Comparison of ENCODE assay signal across 7 cellular contexts in genomic region chr11:13649619-13650018, GRCh38.
"Had no signal": no experiment of that assay in that cellular context is flagged by ENCODE, and none has a peak within 500 bp of the region (broad histone marks: within the 10 kb centered on the region; RNA-seq: fewer than 3 reads in every experiment).

No MANE protein-coding gene starts in this region.

- H3K27ac ChIP-seq: HL-60, KMS-11 had no signal

- ATAC-seq: K562 had no signal

- FAIRE-seq: HTR-8/SVneo, K562 had no signal

- H3K9ac ChIP-seq: KMS-11 had no signal

- DNase-seq: IMR-90, KBM-7, KG1 had no signal

- H3K4me2 ChIP-seq: KMS-11 had no signal

- H3K4me3 ChIP-seq: K562 had no signal
